Comparison of ENCODE assay signal across 1 cellular context in genomic region chr17:7915611-7916382, GRCh38.
TF ChIP-seq lines count a peak whose summit lies in the region.

Gene RNF227, minus strand, starts transcription at chr17:7916289. Its CDS starts 94 bp downstream, at chr17:7916195.

TF ChIP-seq in HepG2, 621 proteins besides CTCF, POLR2A, EP300 and RAD21 (continued from another document and continues in another):
- TF ChIP-seq, protein P1, sequence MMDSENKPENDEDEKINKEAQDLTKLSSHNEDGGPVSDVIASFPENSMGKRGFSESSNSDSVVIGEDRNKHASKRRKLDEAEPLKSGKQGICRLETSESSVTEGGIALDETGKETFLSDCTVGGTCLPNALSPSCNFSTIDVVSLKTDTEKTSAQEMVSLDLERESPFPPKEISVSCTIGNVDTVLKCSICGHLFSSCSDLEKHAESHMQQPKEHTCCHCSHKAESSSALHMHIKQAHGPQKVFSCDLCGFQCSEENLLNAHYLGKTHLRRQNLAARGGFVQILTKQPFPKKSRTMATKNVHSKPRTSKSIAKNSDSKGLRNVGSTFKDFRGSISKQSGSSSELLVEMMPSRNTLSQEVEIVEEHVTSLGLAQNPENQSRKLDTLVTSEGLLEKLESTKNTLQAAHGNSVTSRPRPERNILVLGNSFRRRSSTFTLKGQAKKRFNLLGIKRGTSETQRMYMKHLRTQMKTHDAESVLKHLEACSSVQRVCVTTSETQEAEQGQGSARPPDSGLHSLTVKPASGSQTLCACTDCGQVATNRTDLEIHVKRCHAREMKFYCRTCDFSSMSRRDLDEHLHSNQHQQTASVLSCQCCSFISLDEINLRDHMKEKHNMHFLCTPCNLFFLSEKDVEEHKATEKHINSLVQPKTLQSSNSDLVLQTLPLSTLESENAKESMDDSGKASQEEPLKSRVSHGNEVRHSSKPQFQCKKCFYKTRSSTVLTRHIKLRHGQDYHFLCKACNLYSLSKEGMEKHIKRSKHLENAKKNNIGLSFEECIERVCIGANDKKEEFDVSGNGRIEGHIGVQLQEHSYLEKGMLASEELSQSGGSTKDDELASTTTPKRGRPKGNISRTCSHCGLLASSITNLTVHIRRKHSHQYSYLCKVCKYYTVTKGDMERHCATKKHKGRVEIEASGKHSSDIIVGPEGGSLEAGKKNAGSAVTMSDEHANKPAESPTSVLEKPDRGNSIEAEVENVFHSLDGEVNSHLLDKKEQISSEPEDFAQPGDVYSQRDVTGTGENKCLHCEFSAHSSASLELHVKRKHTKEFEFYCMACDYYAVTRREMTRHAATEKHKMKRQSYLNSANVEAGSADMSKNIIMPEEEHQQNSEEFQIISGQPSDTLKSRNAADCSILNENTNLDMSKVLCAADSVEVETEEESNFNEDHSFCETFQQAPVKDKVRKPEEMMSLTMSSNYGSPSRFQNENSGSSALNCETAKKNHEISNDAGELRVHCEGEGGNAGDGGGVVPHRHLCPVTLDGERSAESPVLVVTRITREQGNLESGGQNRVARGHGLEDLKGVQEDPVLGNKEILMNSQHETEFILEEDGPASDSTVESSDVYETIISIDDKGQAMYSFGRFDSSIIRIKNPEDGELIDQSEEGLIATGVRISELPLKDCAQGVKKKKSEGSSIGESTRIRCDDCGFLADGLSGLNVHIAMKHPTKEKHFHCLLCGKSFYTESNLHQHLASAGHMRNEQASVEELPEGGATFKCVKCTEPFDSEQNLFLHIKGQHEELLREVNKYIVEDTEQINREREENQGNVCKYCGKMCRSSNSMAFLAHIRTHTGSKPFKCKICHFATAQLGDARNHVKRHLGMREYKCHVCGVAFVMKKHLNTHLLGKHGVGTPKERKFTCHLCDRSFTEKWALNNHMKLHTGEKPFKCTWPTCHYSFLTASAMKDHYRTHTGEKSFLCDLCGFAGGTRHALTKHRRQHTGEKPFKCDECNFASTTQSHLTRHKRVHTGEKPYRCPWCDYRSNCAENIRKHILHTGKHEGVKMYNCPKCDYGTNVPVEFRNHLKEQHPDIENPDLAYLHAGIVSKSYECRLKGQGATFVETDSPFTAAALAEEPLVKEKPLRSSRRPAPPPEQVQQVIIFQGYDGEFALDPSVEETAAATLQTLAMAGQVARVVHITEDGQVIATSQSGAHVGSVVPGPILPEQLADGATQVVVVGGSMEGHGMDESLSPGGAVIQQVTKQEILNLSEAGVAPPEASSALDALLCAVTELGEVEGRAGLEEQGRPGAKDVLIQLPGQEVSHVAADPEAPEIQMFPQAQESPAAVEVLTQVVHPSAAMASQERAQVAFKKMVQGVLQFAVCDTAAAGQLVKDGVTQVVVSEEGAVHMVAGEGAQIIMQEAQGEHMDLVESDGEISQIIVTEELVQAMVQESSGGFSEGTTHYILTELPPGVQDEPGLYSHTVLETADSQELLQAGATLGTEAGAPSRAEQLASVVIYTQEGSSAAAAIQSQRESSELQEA (CRISPR knock-in tag; IDR thresholded peaks at IDR 0.05; ENCODE audit: not compliant biosample characterization) = peak; percentile 43
- no peak; the same call in 1 of the 2 replicates for TF ChIP-seq ZNF782 (CRISPR knock-in tag; IDR thresholded peaks at IDR 0.05; ENCODE audit: borderline replicate concordance)
- peak; percentile 59; the same call in 1 of the 2 replicates for TF ChIP-seq KMT2B (CRISPR knock-in tag; IDR thresholded peaks at IDR 0.05)
- peak; percentile 96 for TF ChIP-seq ZNF563 (CRISPR knock-in tag; IDR thresholded peaks at IDR 0.05)
- no peak for TF ChIP-seq NPAS2 (CRISPR knock-in tag; IDR thresholded peaks at IDR 0.05; ENCODE audit: borderline replicate concordance)
- TF ChIP-seq ZNF775 (CRISPR knock-in tag; IDR thresholded peaks at IDR 0.05; ENCODE audit: borderline replicate concordance) = no peak
- TF ChIP-seq MYPOP (CRISPR knock-in tag; IDR thresholded peaks at IDR 0.05) = peak; percentile 77; the same call in 1 of the 2 replicates
- no peak for TF ChIP-seq TCF7L2 (IDR thresholded peaks at IDR 0.05; ENCODE audit: low read depth, low read length)
- no peak for TF ChIP-seq ZMYM3 (CRISPR knock-in tag; IDR thresholded peaks at IDR 0.05)
- TF ChIP-seq KAT8 (CRISPR knock-in tag; IDR thresholded peaks at IDR 0.05) = peak; percentile 59
- TF ChIP-seq ZNF629 (CRISPR knock-in tag; conservative IDR thresholded peaks at IDR 0.05) = peak; percentile 38; the same call in 1 of the 2 replicates
- TF ChIP-seq PTBP1 (IDR thresholded peaks at IDR 0.05; ENCODE audit: low read depth, low read length, poor library complexity, severe bottlenecking) = no peak
- TF ChIP-seq TOPORS (CRISPR knock-in tag; IDR thresholded peaks at IDR 0.05) = peak; percentile 84
- no peak; the same call in 1 of the 2 replicates for TF ChIP-seq ZNF501 (CRISPR knock-in tag; IDR thresholded peaks at IDR 0.05)
- no peak for TF ChIP-seq EZH2 (conservative IDR thresholded peaks at IDR 0.05; ENCODE audit: low read depth, low read length)
- peak; percentile 77; the same call in 1 of the 2 replicates for TF ChIP-seq EEA1 (CRISPR knock-in tag; IDR thresholded peaks at IDR 0.05; ENCODE audit: borderline replicate concordance)
- TF ChIP-seq, protein P2, sequence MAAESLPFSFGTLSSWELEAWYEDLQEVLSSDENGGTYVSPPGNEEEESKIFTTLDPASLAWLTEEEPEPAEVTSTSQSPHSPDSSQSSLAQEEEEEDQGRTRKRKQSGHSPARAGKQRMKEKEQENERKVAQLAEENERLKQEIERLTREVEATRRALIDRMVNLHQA (CRISPR knock-in tag; IDR thresholded peaks at IDR 0.05) = no peak
- TF ChIP-seq DR1 (CRISPR knock-in tag; IDR thresholded peaks at IDR 0.05) = peak; percentile 78; the same call in 1 of the 2 replicates
- TF ChIP-seq NFRKB (IDR thresholded peaks at IDR 0.05) = no peak
- TF ChIP-seq RFX1 (IDR thresholded peaks at IDR 0.05) = 0 out of 2 replicates have a peak, but pooled peaks have one; percentile 16
- TF ChIP-seq MZF1 (CRISPR knock-in tag; IDR thresholded peaks at IDR 0.05; ENCODE audit: borderline replicate concordance) = no peak
- TF ChIP-seq ZNF350 (CRISPR knock-in tag; IDR thresholded peaks at IDR 0.05; ENCODE audit: borderline replicate concordance, low read depth) = no peak
- no peak for TF ChIP-seq SP1 (IDR thresholded peaks at IDR 0.05)
- no peak; the same call in 1 of the 2 replicates for TF ChIP-seq SP1 (CRISPR knock-in tag; IDR thresholded peaks at IDR 0.05)
- no peak for TF ChIP-seq U2AF2 (IDR thresholded peaks at IDR 0.05; ENCODE audit: low read depth, low read length)
- TF ChIP-seq SMARCC2 (IDR thresholded peaks at IDR 0.05) = no peak
- no peak for TF ChIP-seq ARNT (IDR thresholded peaks at IDR 0.05)
- no peak for TF ChIP-seq HNRNPL (IDR thresholded peaks at IDR 0.05; ENCODE audit: low read depth, low read length)
- TF ChIP-seq, protein P3, sequence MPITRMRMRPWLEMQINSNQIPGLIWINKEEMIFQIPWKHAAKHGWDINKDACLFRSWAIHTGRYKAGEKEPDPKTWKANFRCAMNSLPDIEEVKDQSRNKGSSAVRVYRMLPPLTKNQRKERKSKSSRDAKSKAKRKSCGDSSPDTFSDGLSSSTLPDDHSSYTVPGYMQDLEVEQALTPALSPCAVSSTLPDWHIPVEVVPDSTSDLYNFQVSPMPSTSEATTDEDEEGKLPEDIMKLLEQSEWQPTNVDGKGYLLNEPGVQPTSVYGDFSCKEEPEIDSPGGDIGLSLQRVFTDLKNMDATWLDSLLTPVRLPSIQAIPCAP (CRISPR knock-in tag; IDR thresholded peaks at IDR 0.05; ENCODE audit: low read depth) = no peak
- TF ChIP-seq GTF2F1 (IDR thresholded peaks at IDR 0.05; ENCODE audit: low read length) = no peak
- TF ChIP-seq, protein P4, sequence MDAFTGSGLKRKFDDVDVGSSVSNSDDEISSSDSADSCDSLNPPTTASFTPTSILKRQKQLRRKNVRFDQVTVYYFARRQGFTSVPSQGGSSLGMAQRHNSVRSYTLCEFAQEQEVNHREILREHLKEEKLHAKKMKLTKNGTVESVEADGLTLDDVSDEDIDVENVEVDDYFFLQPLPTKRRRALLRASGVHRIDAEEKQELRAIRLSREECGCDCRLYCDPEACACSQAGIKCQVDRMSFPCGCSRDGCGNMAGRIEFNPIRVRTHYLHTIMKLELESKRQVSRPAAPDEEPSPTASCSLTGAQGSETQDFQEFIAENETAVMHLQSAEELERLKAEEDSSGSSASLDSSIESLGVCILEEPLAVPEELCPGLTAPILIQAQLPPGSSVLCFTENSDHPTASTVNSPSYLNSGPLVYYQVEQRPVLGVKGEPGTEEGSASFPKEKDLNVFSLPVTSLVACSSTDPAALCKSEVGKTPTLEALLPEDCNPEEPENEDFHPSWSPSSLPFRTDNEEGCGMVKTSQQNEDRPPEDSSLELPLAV (CRISPR knock-in tag; conservative IDR thresholded peaks at IDR 0.05; ENCODE audit: low read depth) = peak; percentile 89; the same call in 1 of the 2 replicates
- no peak for TF ChIP-seq ZFP36L2 (CRISPR knock-in tag; IDR thresholded peaks at IDR 0.05)
- TF ChIP-seq TGIF2 (CRISPR knock-in tag; IDR thresholded peaks at IDR 0.05) = peak; percentile 77; the same call in 1 of the 2 replicates
- TF ChIP-seq, protein P5, sequence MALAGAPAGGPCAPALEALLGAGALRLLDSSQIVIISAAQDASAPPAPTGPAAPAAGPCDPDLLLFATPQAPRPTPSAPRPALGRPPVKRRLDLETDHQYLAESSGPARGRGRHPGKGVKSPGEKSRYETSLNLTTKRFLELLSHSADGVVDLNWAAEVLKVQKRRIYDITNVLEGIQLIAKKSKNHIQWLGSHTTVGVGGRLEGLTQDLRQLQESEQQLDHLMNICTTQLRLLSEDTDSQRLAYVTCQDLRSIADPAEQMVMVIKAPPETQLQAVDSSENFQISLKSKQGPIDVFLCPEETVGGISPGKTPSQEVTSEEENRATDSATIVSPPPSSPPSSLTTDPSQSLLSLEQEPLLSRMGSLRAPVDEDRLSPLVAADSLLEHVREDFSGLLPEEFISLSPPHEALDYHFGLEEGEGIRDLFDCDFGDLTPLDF (CRISPR knock-in tag; IDR thresholded peaks at IDR 0.05) = peak; percentile 81
- TF ChIP-seq ZNF598 (CRISPR knock-in tag; IDR thresholded peaks at IDR 0.05; ENCODE audit: borderline replicate concordance) = no peak
- TF ChIP-seq SMYD3 (CRISPR knock-in tag; IDR thresholded peaks at IDR 0.05) = no peak
- TF ChIP-seq LRRFIP1 (CRISPR knock-in tag; conservative IDR thresholded peaks at IDR 0.05) = no peak
- TF ChIP-seq, protein P6, sequence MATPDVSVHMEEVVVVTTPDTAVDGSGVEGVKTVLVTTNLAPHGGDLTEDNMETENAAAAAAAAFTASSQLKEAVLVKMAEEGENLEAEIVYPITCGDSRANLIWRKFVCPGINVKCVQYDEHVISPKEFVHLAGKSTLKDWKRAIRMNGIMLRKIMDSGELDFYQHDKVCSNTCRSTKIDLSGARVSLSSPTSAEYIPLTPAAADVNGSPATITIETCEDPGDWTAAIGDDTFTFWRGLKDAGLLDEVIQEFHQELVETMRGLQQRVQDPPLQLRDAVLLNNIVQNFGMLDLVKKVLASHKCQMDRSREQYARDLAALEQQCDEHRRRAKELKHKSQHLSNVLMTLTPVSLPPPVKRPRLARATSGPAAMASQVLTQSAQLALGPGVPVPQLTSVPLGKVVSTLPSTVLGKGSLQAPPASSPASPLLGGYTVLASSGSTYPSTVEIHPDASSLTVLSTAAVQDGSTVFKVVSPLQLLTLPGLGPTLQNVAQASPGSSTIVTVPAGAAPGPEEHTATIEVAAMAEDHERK (CRISPR knock-in tag; IDR thresholded peaks at IDR 0.05; ENCODE audit: low read depth) = no peak
- TF ChIP-seq NFKB2 (CRISPR knock-in tag; IDR thresholded peaks at IDR 0.05; ENCODE audit: borderline replicate concordance) = peak; percentile 93
- no peak for TF ChIP-seq ELF4 (CRISPR knock-in tag; IDR thresholded peaks at IDR 0.05; ENCODE audit: borderline replicate concordance)
